9 cellular contexts compared by ENCODE assay signal in genomic region chr5:145712245-145712644, GRCh38.
"Had no signal": no experiment of that assay in that cellular context is flagged by ENCODE, and none has a peak within 500 bp of the region (broad histone marks: within the 10 kb centered on the region; RNA-seq: fewer than 3 reads in every experiment).

No MANE protein-coding gene starts in this region.

- FAIRE-seq: H1, H54, K562 had no signal

- H3K4me3 ChIP-seq: GM23338, K562 had no signal

- H2AFZ ChIP-seq: GM23338 had no signal

- ATAC-seq: GM23338, K562 had no signal

- H3K4me2 ChIP-seq: GM23338 had no signal

- H3K27ac ChIP-seq: HL-60 had no signal

- DNase-seq: H9, HCEC 1CT, IMR-90, KG1 had no signal
